Comparison of ENCODE assay signal across 3 cellular contexts in genomic region chr11:71136095-71136845, GRCh38.
TF ChIP-seq lines count a peak whose summit lies in the region.

No MANE protein-coding gene starts in this region.

TF ChIP-seq in A549, 52 proteins besides CTCF, POLR2A, EP300 and RAD21:
- TF ChIP-seq SMC3 (IDR thresholded peaks at IDR 0.05), result no peak
- 0 out of 2 replicates have a peak, but pooled peaks have one; percentile 20 for TF ChIP-seq KDM1A (IDR thresholded peaks at IDR 0.05; ENCODE audit: low read depth)
- no peak for TF ChIP-seq ZFP36 (IDR thresholded peaks at IDR 0.05; ENCODE audit: borderline replicate concordance, partially characterized antibody)
- peak; percentile 40 for TF ChIP-seq MAFK (IDR thresholded peaks at IDR 0.05; ENCODE audit: partially characterized antibody)
TF ChIP-seq in A549: peak in this region for 2.

TF ChIP-seq in K562, 482 proteins besides CTCF, POLR2A, EP300 and RAD21:
- TF ChIP-seq ZNF316 (IDR thresholded peaks at IDR 0.05) (peak; percentile 28; the same call in 1 of the 2 replicates), U2AF1 (optimal IDR thresholded peaks at IDR 0.05; ENCODE audit: low read depth, low read length) (no peak), NFRKB (IDR thresholded peaks at IDR 0.05; ENCODE audit: low read depth) (no peak), MTA1 (IDR thresholded peaks at IDR 0.05; ENCODE audit: borderline replicate concordance) (no peak), ZBTB8A (IDR thresholded peaks at IDR 0.05; ENCODE audit: partially characterized antibody) (no peak), KAT2B (IDR thresholded peaks at IDR 0.05; ENCODE audit: low read depth, low read length) (no peak), CC2D1A (IDR thresholded peaks at IDR 0.05) (no peak), CHCHD3 (CRISPR knock-in tag; IDR thresholded peaks at IDR 0.05) (no peak), ZNF511 (CRISPR knock-in tag; IDR thresholded peaks at IDR 0.05) (no peak), ETS1 (conservative IDR thresholded peaks at IDR 0.05; ENCODE audit: control insufficient read depth, low read depth, low read length) (no peak), ZNF146 (CRISPR knock-in tag; IDR thresholded peaks at IDR 0.05; ENCODE audit: unreplicated experiment) (peak; percentile 59), MAFG (tag; conservative IDR thresholded peaks at IDR 0.05) (0 out of 2 replicates have a peak, but pooled peaks have one; percentile 16), ATF6 (CRISPR knock-in tag; IDR thresholded peaks at IDR 0.05) (no peak)

TF ChIP-seq in H1, 55 proteins besides CTCF, POLR2A, EP300 and RAD21:
- 0 out of 2 replicates have a peak, but pooled peaks have one; percentile 14 for TF ChIP-seq KDM1A (IDR thresholded peaks at IDR 0.05; ENCODE audit: borderline replicate concordance, low read length)
- no peak for TF ChIP-seq ZNF274 (IDR thresholded peaks at IDR 0.05; ENCODE audit: borderline replicate concordance, extremely low read depth, low read length)
